In genomic region chr3:32154180-32154579, GRCh38 we compare ENCODE assay signal across 14 cellular contexts. TPM values are rescaled to one million over a fixed set of nuclear protein-coding genes. Genes with fewer than 3 reads are reported as not detected.
DNase-seq lines count a peak whose midpoint lies in the region; ATAC-seq and TF ChIP-seq lines count a peak whose summit lies in the region.
"Had no signal": no experiment of that assay in that cellular context is flagged by ENCODE, and none has a peak within 500 bp of the region (broad histone marks: within the 10 kb centered on the region; RNA-seq: fewer than 3 reads in every experiment).

No MANE protein-coding gene starts in this region.

- no peaks in the 10 kb centered on the region for H3K79me2 ChIP-seq in osteoblast (ENCODE audit: insufficient read depth, low read length)
- no peaks in the 10 kb centered on the region for H3K79me2 ChIP-seq in MM.1S (ENCODE audit: low read length)

- no peak for TF ChIP-seq POLR2A in tibial nerve (IDR thresholded peaks at IDR 0.05)

- no peaks in the 10 kb centered on the region for H3K9me2 ChIP-seq in MM.1S (replicated peaks; ENCODE audit: insufficient read depth, low read length)

- H3K4me1 Mint-ChIP-seq in endodermal cell: no peaks in the 10 kb centered on the region
- H3K4me1 Mint-ChIP-seq: activated B cell treated with CpG ODN at 0.5 μM for 24 hours, naive B cell had no signal

- no peak for ATAC-seq in GM21526 (IDR thresholded peaks at IDR 0.05; ENCODE audit: low FRiP score, unreplicated experiment)
- ATAC-seq: gastroesophageal sphincter had no signal

- H2AFZ ChIP-seq in osteoblast (ENCODE audit: low read length): no peak overlapping the region
- H2AFZ ChIP-seq in MM.1S (ENCODE audit: low read length): no peak overlapping the region

- H3K4me2 ChIP-seq in osteoblast (ENCODE audit: insufficient read depth, low read length): no peak overlapping the region
- H3K4me2 ChIP-seq in MM.1S (ENCODE audit: low read depth, low read length): no peak overlapping the region

- no peaks in the 10 kb centered on the region for H3K36me3 ChIP-seq in endodermal cell (ENCODE audit: control insufficient read depth, insufficient read depth, low read length)
- no peaks in the 10 kb centered on the region for H3K36me3 ChIP-seq in osteoblast (ENCODE audit: insufficient read depth, low read length)
- H3K36me3 ChIP-seq in tibial nerve: peaks cover 0 to 81% (median 0%) of the 10 kb centered on the region in 3 donors
- H3K36me3 ChIP-seq in MM.1S (replicated peaks; ENCODE audit: insufficient read depth, low read length): no peaks in the 10 kb centered on the region

- no peaks in the 10 kb centered on the region for H3F3A ChIP-seq in MM.1S (ENCODE audit: insufficient read depth, low read length)

- H3K27me3 ChIP-seq in endodermal cell (ENCODE audit: control insufficient read depth, insufficient read depth, low read length, poor library complexity, severe bottlenecking): no peaks in the 10 kb centered on the region
- H3K27me3 ChIP-seq in osteoblast (ENCODE audit: insufficient read depth, low read length): no peaks in the 10 kb centered on the region
- no peaks in the 10 kb centered on the region for H3K27me3 ChIP-seq in tibial nerve
- H3K27me3 ChIP-seq in MM.1S (replicated peaks; ENCODE audit: insufficient read depth, low read length): no peaks in the 10 kb centered on the region
- H3K27me3 ChIP-seq: gastroesophageal sphincter had no signal

- TF ChIP-seq EP300 in tibial nerve (IDR thresholded peaks at IDR 0.05): no peak

- peak; percentile 74 for TF ChIP-seq CTCF in endodermal cell (conservative IDR thresholded peaks at IDR 0.05)
- TF ChIP-seq CTCF in osteoblast (IDR thresholded peaks at IDR 0.05; ENCODE audit: extremely low read depth, low read depth, low read length): peak; percentile 39
- TF ChIP-seq CTCF in tibial nerve (IDR thresholded peaks at IDR 0.05): no peak
- TF ChIP-seq CTCF in MM.1S (IDR thresholded peaks at IDR 0.05; ENCODE audit: low read length): no peak

- DNase-seq in NCI-H1694 (lab: John Stamatoyannopoulos, UW) (peak; percentile 1), NCI-H1694 treated with DMSO at 0.1 percent for 48 hours (lab: John Stamatoyannopoulos, UW) (no peak), NCI-H2081 treated with DMSO at 0.1 percent for 48 hours (lab: John Stamatoyannopoulos, UW) (peak; percentile 21), endodermal cell (peak; percentile 75), osteoblast (ENCODE audit: insufficient read length, low spot score, missing footprints) (peak; percentile 85), tibial nerve (ENCODE audit: low spot score in 2 of 2) (no peak), MM.1S (no peak)
- DNase-seq: activated B cell treated with CpG ODN at 0.5 μM for 24 hours; activated naive CD8-positive, alpha-beta T cell treated with anti-CD3 and anti-CD28 coated beads, Interleukin-2, amount 10 ng/mL, durations not matched to agents 7 days and 5 days; naive B cell; NCI-H774; stimulated activated CD4-positive, alpha-beta T cell treated with anti-CD3 and anti-CD28 coated beads, Interleukin-4, amount 100 ng/mL, for 4 hours had no signal

- no peak overlapping the region for H3K27ac Mint-ChIP-seq in endodermal cell
- H3K27ac Mint-ChIP-seq: activated B cell treated with CpG ODN at 0.5 μM for 24 hours; activated naive CD8-positive, alpha-beta T cell treated with anti-CD3 and anti-CD28 coated beads, Interleukin-2, amount 10 ng/mL, durations not matched to agents 7 days and 5 days had no signal

- no peaks in the 10 kb centered on the region for H3K9me3 Mint-ChIP-seq in endodermal cell
- H3K9me3 Mint-ChIP-seq: activated B cell treated with CpG ODN at 0.5 μM for 24 hours; activated naive CD8-positive, alpha-beta T cell treated with anti-CD3 and anti-CD28 coated beads, Interleukin-2, amount 10 ng/mL, durations not matched to agents 7 days and 5 days; naive B cell had no signal

- H4K20me1 ChIP-seq in osteoblast (ENCODE audit: insufficient read depth, low read length) (no peaks in the 10 kb centered on the region), MM.1S (ENCODE audit: insufficient read depth, low read length) (no peaks in the 10 kb centered on the region)

- H3K9me3 ChIP-seq in endodermal cell (ENCODE audit: control insufficient read depth, low read length) (no peaks in the 10 kb centered on the region), osteoblast (ENCODE audit: low read depth, low read length) (no peaks in the 10 kb centered on the region), tibial nerve (no peaks in the 10 kb centered on the region), MM.1S (replicated peaks; ENCODE audit: insufficient read depth, low read length) (no peaks in the 10 kb centered on the region)
- H3K9me3 ChIP-seq: gastroesophageal sphincter had no signal

- no peaks in the 10 kb centered on the region for H3K4me1 ChIP-seq in endodermal cell (ENCODE audit: control insufficient read depth, insufficient read depth, low read length)
- H3K4me1 ChIP-seq in osteoblast (ENCODE audit: insufficient read depth, low read length): no peaks in the 10 kb centered on the region
- no peaks in the 10 kb centered on the region for H3K4me1 ChIP-seq in tibial nerve
- no peaks in the 10 kb centered on the region for H3K4me1 ChIP-seq in MM.1S (ENCODE audit: low read length)
- H3K4me1 ChIP-seq: gastroesophageal sphincter had no signal

- H3K9ac ChIP-seq in endodermal cell (ENCODE audit: extremely low read depth, low read length, poor library complexity, severe bottlenecking): no peak overlapping the region
- H3K9ac ChIP-seq in MM.1S (ENCODE audit: low read length): no peak overlapping the region

- WGBS in endodermal cell (ENCODE audit: insufficient coverage in 1 of 2, insufficient read length in 1 of 2), 2 experiments: 94 to 97% methylated on average over 3 of the region's 3 CpGs
- 90 to 94% methylated on average over 3 of the region's 3 CpGs for WGBS in tibial nerve, 2 donors

- H3K36me3 Mint-ChIP-seq in endodermal cell (ENCODE audit: low read depth): no peaks in the 10 kb centered on the region

- no peak overlapping the region for H3K4me3 ChIP-seq in endodermal cell (ENCODE audit: low read length)
- no peak overlapping the region for H3K4me3 ChIP-seq in osteoblast (ENCODE audit: insufficient read depth, low read length)
- H3K4me3 ChIP-seq in tibial nerve: no peak overlapping the region
- no peak overlapping the region for H3K4me3 ChIP-seq in MM.1S (ENCODE audit: low read length)
- H3K4me3 ChIP-seq: gastroesophageal sphincter had no signal

- no peak overlapping the region for H3K4me3 Mint-ChIP-seq in endodermal cell
- H3K4me3 Mint-ChIP-seq: activated B cell treated with CpG ODN at 0.5 μM for 24 hours; activated naive CD8-positive, alpha-beta T cell treated with anti-CD3 and anti-CD28 coated beads, Interleukin-2, amount 10 ng/mL, durations not matched to agents 7 days and 5 days; naive B cell had no signal

- H3K27ac ChIP-seq in endodermal cell (ENCODE audit: low read depth, low read length): no peak overlapping the region
- no peak overlapping the region for H3K27ac ChIP-seq in osteoblast (ENCODE audit: low read depth, low read length)
- no peak overlapping the region for H3K27ac ChIP-seq in tibial nerve
- H3K27ac ChIP-seq in MM.1S (ENCODE audit: low read length): no peak overlapping the region
- H3K27ac ChIP-seq: gastroesophageal sphincter had no signal

- H3K27me3 Mint-ChIP-seq in endodermal cell (ENCODE audit: insufficient read depth): no peaks in the 10 kb centered on the region
- H3K27me3 Mint-ChIP-seq: activated B cell treated with CpG ODN at 0.5 μM for 24 hours; activated naive CD8-positive, alpha-beta T cell treated with anti-CD3 and anti-CD28 coated beads, Interleukin-2, amount 10 ng/mL, durations not matched to agents 7 days and 5 days; naive B cell had no signal

RNA-seq across cellular contexts. Expression of gene GPD1L, which starts 47.8 kb away (rescaled TPM):
- total RNA-seq in endodermal cell: 1 to 10 TPM; 1.5 to 3.5 TPM
- polyA plus RNA-seq in endodermal cell (2013, experiment 1 of 2): 4.3 TPM
- 3.4 TPM for polyA plus RNA-seq in endodermal cell (2013, experiment 2 of 2)
- total RNA-seq in osteoblast: 10.1 and 11.5 TPM in 2 replicates
- 10 to 100 TPM; 38.4 to 60.9 (median 46.5) TPM for total RNA-seq in tibial nerve

Comparison
In these comparisons a context has a peak if more than half of its experiments do, and no peak if none do; other contexts are left out.
1. DNase-seq: peak in NCI-H1694 (single experiment), NCI-H2081 treated with DMSO at 0.1 percent for 48 hours (single experiment), endodermal cell (single experiment) and osteoblast (single experiment); none in NCI-H1694 treated with DMSO at 0.1 percent for 48 hours (single experiment), tibial nerve (0 of 2) and MM.1S (single experiment).
2. CTCF ChIP-seq: peak in endodermal cell (single experiment) and osteoblast (single experiment); none in tibial nerve (0 of 5) and MM.1S (single experiment).